8 cellular contexts compared by ENCODE assay signal in genomic region chr7:7424151-7424873, GRCh38.
DNase-seq lines count a peak whose midpoint lies in the region; ATAC-seq and TF ChIP-seq lines count a peak whose summit lies in the region.

No MANE protein-coding gene starts in this region.

- peak; percentile 64 for ATAC-seq in GM18499 (IDR thresholded peaks at IDR 0.05; ENCODE audit: insufficient read depth, unreplicated experiment)
- ATAC-seq in HG02938 (IDR thresholded peaks at IDR 0.05; ENCODE audit: unreplicated experiment): peak; percentile 70
- ATAC-seq in T-helper 17 cell: peak; percentile 67

- H3K9me3 ChIP-seq in T-helper 17 cell (ENCODE audit: control insufficient read depth, low read length, poor library complexity, severe bottlenecking) (no peaks in the 10 kb centered on the region), breast epithelium (no peaks in the 10 kb centered on the region), smooth muscle cell (replicated peaks; ENCODE audit: low read depth) (no peaks in the 10 kb centered on the region)

- H3K9ac ChIP-seq in smooth muscle cell (ENCODE audit: low read depth): no peak overlapping the region

- H3K4me1 Mint-ChIP-seq in T-helper 17 cell: peaks cover 3% of the 10 kb centered on the region

- no peak overlapping the region for H3K27ac ChIP-seq in 22Rv1
- H3K27ac ChIP-seq in breast epithelium: no peak overlapping the region
- no peak overlapping the region for H3K27ac ChIP-seq in smooth muscle cell (ENCODE audit: low read depth)

- H2AFZ ChIP-seq in smooth muscle cell (ENCODE audit: low read depth): peak overlapping the region; percentile 87

- TF ChIP-seq CTCF in 22Rv1 (IDR thresholded peaks at IDR 0.05) (peak; percentile 94), breast epithelium (IDR thresholded peaks at IDR 0.05) (peak in 2 of 3 donors; percentile 70 to 72), smooth muscle cell (IDR thresholded peaks at IDR 0.05; ENCODE audit: borderline replicate concordance, insufficient read depth, poor library complexity, severe bottlenecking) (peak; percentile 67)

- H3K4me1 ChIP-seq in breast epithelium: no peaks in the 10 kb centered on the region
- H3K4me1 ChIP-seq in smooth muscle cell (ENCODE audit: low read depth): no peaks in the 10 kb centered on the region

- H3K27me3 ChIP-seq in breast epithelium: no peaks in the 10 kb centered on the region
- peaks cover 5% of the 10 kb centered on the region for H3K27me3 ChIP-seq in smooth muscle cell (ENCODE audit: low read depth)

- H3K36me3 Mint-ChIP-seq in T-helper 17 cell (ENCODE audit: low read depth): no peaks in the 10 kb centered on the region

- no peaks in the 10 kb centered on the region for H3K79me2 ChIP-seq in smooth muscle cell (ENCODE audit: low read depth)

- H3K27me3 Mint-ChIP-seq in T-helper 17 cell: peaks cover 11% of the 10 kb centered on the region

- WGBS in smooth muscle cell (ENCODE audit: low lambda C conversion rate): 48% methylated on average over 14 of the region's 14 CpGs

- DNase-seq in NCI-H146 (lab: John Stamatoyannopoulos, UW): peak; percentile 61
- peak in 1 of 3 donors; percentile 15 for DNase-seq in T-helper 17 cell
- peak in 1 of 2 donors; percentile 44 for DNase-seq in breast epithelium (ENCODE audit: low spot score in 2 of 2)
- peak; percentile 71 for DNase-seq in iris pigment epithelial cell (ENCODE audit: low read depth)
- DNase-seq in smooth muscle cell (lab: John Stamatoyannopoulos, UW; ENCODE audit: unreplicated experiment): no peak

- TF ChIP-seq POLR2A in breast epithelium (IDR thresholded peaks at IDR 0.05): no peak

- H3K4me3 ChIP-seq in breast epithelium (peak overlapping the region; percentile 37 to 62 (median 51)), smooth muscle cell (peak overlapping the region; percentile 58)

- intact Hi-C loops in breast epithelium (cut with DNase I; ENCODE audit: low total_unique reads): no loop called here

- H3F3A ChIP-seq in smooth muscle cell (ENCODE audit: low read depth): no peaks in the 10 kb centered on the region

- H4K20me1 ChIP-seq in smooth muscle cell (ENCODE audit: low read depth): no peaks in the 10 kb centered on the region

- H3K4me3 Mint-ChIP-seq in T-helper 17 cell: peak overlapping the region; percentile 86

- peak overlapping the region; percentile 82 for H3K4me2 ChIP-seq in smooth muscle cell

- H3K36me3 ChIP-seq in breast epithelium: no peaks in the 10 kb centered on the region
- no peaks in the 10 kb centered on the region for H3K36me3 ChIP-seq in smooth muscle cell (ENCODE audit: low read depth)

- H3K27ac Mint-ChIP-seq in T-helper 17 cell: no peak overlapping the region
